In genomic region chr19:1072371-1073015, GRCh38 we compare ENCODE assay signal across 10 cellular contexts. TPM values are rescaled to one million over a fixed set of nuclear protein-coding genes. Genes with fewer than 3 reads are reported as not detected.
DNase-seq lines count a peak whose midpoint lies in the region; ATAC-seq and TF ChIP-seq lines count a peak whose summit lies in the region.
"Had no signal": no experiment of that assay in that cellular context is flagged by ENCODE, and none has a peak within 500 bp of the region (broad histone marks: within the 10 kb centered on the region; RNA-seq: fewer than 3 reads in every experiment).

No MANE protein-coding gene starts in this region.

- peak overlapping the region; percentile 98 for H3K27ac Mint-ChIP-seq in CD4-positive, alpha-beta T cell
- peak overlapping the region; percentile 91 for H3K27ac Mint-ChIP-seq in activated naive CD8-positive, alpha-beta T cell

- CTCF ChIA-PET in CD4-positive, alpha-beta T cell (lab: Charles Lee) = no interaction called here

- peaks cover 4% of the 10 kb centered on the region for H3K27me3 Mint-ChIP-seq in CD4-positive, alpha-beta T cell
- no peaks in the 10 kb centered on the region for H3K27me3 Mint-ChIP-seq in activated naive CD8-positive, alpha-beta T cell

- no peak for ATAC-seq in CD4-positive, alpha-beta T cell (ENCODE audit: poor library complexity)
- ATAC-seq in GM18861 (IDR thresholded peaks at IDR 0.05; ENCODE audit: unreplicated experiment) = no peak
- ATAC-seq: left lung, upper lobe of right lung had no signal

- no peaks in the 10 kb centered on the region for H3K27me3 ChIP-seq in CD4-positive, alpha-beta T cell (ENCODE audit: control insufficient read depth, insufficient read depth, low read length)
- H3K27me3 ChIP-seq: upper lobe of right lung had no signal

- peak overlapping the region; percentile 86 for H3K4me3 Mint-ChIP-seq in CD4-positive, alpha-beta T cell
- H3K4me3 Mint-ChIP-seq in activated naive CD8-positive, alpha-beta T cell = peak overlapping the region; percentile 84

- H3K4me1 Mint-ChIP-seq in CD4-positive, alpha-beta T cell (ENCODE audit: low read depth) = peaks cover 63% of the 10 kb centered on the region
- peaks cover 54% of the 10 kb centered on the region for H3K4me1 Mint-ChIP-seq in activated naive CD8-positive, alpha-beta T cell (ENCODE audit: low read depth)

- intact Hi-C loops in CD4-positive, alpha-beta T cell (cut with DNase I, micrococcal nuclease) = no loop called here

- peak overlapping the region; percentile 74 for H3K27ac ChIP-seq in CD4-positive, alpha-beta T cell (ENCODE audit: low read depth, low read length)
- H3K27ac ChIP-seq: coronary artery, upper lobe of right lung had no signal

- H3K9me3 Mint-ChIP-seq in CD4-positive, alpha-beta T cell = no peaks in the 10 kb centered on the region
- H3K9me3 Mint-ChIP-seq in activated naive CD8-positive, alpha-beta T cell (ENCODE audit: low read depth) = no peaks in the 10 kb centered on the region

- no peaks in the 10 kb centered on the region for H3K9me3 ChIP-seq in CD4-positive, alpha-beta T cell (ENCODE audit: control insufficient read depth, low read length)
- H3K9me3 ChIP-seq: left lung, upper lobe of right lung had no signal

- H3K36me3 Mint-ChIP-seq in CD4-positive, alpha-beta T cell (ENCODE audit: low read depth) = peaks cover 78% of the 10 kb centered on the region
- H3K36me3 Mint-ChIP-seq in activated naive CD8-positive, alpha-beta T cell = peaks cover 9% of the 10 kb centered on the region

- DNase-seq in CD4-positive, alpha-beta T cell = no peak
- no peak for DNase-seq in CD1c-positive myeloid dendritic cell (ENCODE audit: extremely low spot score)
- DNase-seq: HCEC 1CT, Kasumi-1, left lung, T-helper 9 cell, upper lobe of right lung had no signal

- POLR2A ChIA-PET in CD4-positive, alpha-beta T cell (lab: Charles Lee) = interaction anchor here (0.7 to 21.0 kb wide), 8 partner anchors 0 to 203 kb away, joined by 3 to 1253 read pairs (median 5); partner anchors contain the start of genes ABCA7, ARHGAP45, CIRBP and FAM174C

- no peak for TF ChIP-seq CTCF in CD4-positive, alpha-beta T cell (IDR thresholded peaks at IDR 0.05)

RNA-seq across cellular contexts. Expression of gene ARHGAP45, which starts 5.5 kb away (rescaled TPM):
- 100 to 1,000 TPM; 861 to 878 TPM for total RNA-seq in CD4-positive, alpha-beta T cell

RNA-seq across cellular contexts. Expression of gene POLR2E, which starts 22.7 kb away (rescaled TPM):
- total RNA-seq in CD4-positive, alpha-beta T cell = 10 to 100 TPM; 45.8 to 49.0 TPM

RNA-seq across cellular contexts. Expression of gene GPX4, which starts 31.3 kb away (rescaled TPM):
- 100 to 1,000 TPM; 174 to 175 TPM for total RNA-seq in CD4-positive, alpha-beta T cell

RNA-seq across cellular contexts. Expression of gene ABCA7, which starts 32.6 kb away (rescaled TPM):
- 100 to 1,000 TPM; 114 to 118 TPM for total RNA-seq in CD4-positive, alpha-beta T cell

RNA-seq across cellular contexts. Expression of gene CNN2, which starts 46.1 kb away (rescaled TPM):
- total RNA-seq in CD4-positive, alpha-beta T cell = 100 to 1,000 TPM; 307 to 318 TPM
